Comparison of ENCODE assay signal across 18 cellular contexts in the genomic region with DNA sequence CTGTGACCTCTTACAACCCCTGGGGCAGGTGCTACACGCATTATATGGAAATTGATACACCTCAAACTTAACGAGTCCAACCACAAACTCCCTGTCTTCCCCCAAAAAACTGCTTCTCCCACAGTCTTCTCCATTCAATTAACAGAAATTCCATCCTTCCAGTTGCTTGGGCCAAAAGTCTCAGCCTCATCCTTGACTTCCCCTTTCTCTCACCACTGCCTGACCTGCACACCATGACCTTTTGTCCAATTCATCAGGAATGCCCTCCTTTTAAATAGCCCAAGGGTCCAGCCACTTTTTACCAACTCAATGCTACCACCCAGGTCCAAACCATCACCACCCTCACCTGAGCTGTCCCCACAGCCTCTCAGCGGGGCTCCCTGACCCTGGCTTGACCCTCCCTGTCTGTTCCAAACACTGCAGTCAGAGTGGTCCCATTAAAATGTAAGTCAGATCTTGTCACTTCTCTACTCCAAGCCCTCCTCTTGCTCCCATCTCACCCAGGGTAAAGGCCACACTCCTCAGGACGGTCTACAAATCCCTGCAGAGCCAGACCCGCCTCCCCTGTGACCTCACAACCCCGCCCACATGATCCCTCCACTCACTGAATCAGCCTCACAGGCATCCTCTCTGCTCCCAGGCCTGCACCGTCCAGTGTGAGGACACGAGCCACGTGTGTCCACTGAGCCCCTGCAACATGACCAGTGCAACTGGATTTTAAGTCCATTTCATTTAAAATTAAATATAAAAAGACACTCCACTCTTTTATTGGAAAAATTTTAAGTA. TPM values are rescaled to one million over a fixed set of nuclear protein-coding genes. Genes with fewer than 3 reads are reported as not detected.
A peak's percentile ranks its signal among the peaks of the same experiment; 100 is the strongest.
DNase-seq lines count a peak whose midpoint lies in the region; ATAC-seq and TF ChIP-seq lines count a peak whose summit lies in the region.
"Had no signal": no experiment of that assay in that cellular context is flagged by ENCODE, and none has a peak within 500 bp of the region (broad histone marks: within the 10 kb centered on the region; RNA-seq: fewer than 3 reads in every experiment).

No MANE protein-coding gene starts in this region.

- H3K4me1 Mint-ChIP-seq in Caco-2 (ENCODE audit: low read depth, unreplicated experiment) (no peaks in the 10 kb centered on the region), GM23338 (peaks cover 18% of the 10 kb centered on the region), nephron progenitor cell (peaks cover 48% of the 10 kb centered on the region)
- H3K4me1 Mint-ChIP-seq in activated naive CD8-positive, alpha-beta T cell treated with anti-CD3 and anti-CD28 coated beads, Interleukin-2, amount 50 U/mL, for 24 hours = peaks cover 31% of the 10 kb centered on the region

- H3K4me3 ChIP-seq in Caco-2 (ENCODE audit: low read depth, low read length) (no peak overlapping the region), GM23338 (no peak overlapping the region)
- H3K4me3 ChIP-seq: left lung had no signal

- H3K9me3 Mint-ChIP-seq in Caco-2 (ENCODE audit: unreplicated experiment) (no peaks in the 10 kb centered on the region), GM23338 (no peaks in the 10 kb centered on the region), nephron progenitor cell (no peaks in the 10 kb centered on the region)
- no peaks in the 10 kb centered on the region for H3K9me3 Mint-ChIP-seq in activated naive CD8-positive, alpha-beta T cell treated with anti-CD3 and anti-CD28 coated beads, Interleukin-2, amount 50 U/mL, for 24 hours

- H3K4me1 ChIP-seq in Caco-2 = no peaks in the 10 kb centered on the region
- H3K4me1 ChIP-seq in GM23338 (ENCODE audit: insufficient read depth) = no peaks in the 10 kb centered on the region

- no peaks in the 10 kb centered on the region for H3K9me2 ChIP-seq in GM23338 (ENCODE audit: insufficient read depth)

- H3K9me3 ChIP-seq in Caco-2 = no peaks in the 10 kb centered on the region
- H3K9me3 ChIP-seq: left lung had no signal

- no peak overlapping the region for H3K27ac ChIP-seq in GM23338 (ENCODE audit: low read depth)
- H3K27ac ChIP-seq: left lung had no signal

- no peaks in the 10 kb centered on the region for H3K79me2 ChIP-seq in GM23338 (replicated peaks; ENCODE audit: insufficient read depth)

- ATAC-seq in GM23338 = peak; percentile 84
- ATAC-seq in activated naive CD8-positive, alpha-beta T cell treated with anti-CD3 and anti-CD28 coated beads, Interleukin-2, amount 50 U/mL, for 24 hours = no peak
- ATAC-seq in GM18909 (IDR thresholded peaks at IDR 0.05; ENCODE audit: poor library complexity, unreplicated experiment) = no peak
- no peak for ATAC-seq in HG02870 (IDR thresholded peaks at IDR 0.05; ENCODE audit: unreplicated experiment)
- ATAC-seq: left lung, right cardiac atrium had no signal

- BruUV-seq in Caco-2 (replicated peaks; lab: Mats Ljungman, UMichigan) = no TSS peak

- CTCF ChIA-PET in Caco-2 (lab: Charles Lee) = interaction anchor here (0.6 kb wide), 1 partner anchor 1969 kb away, joined by 3 read pairs; no protein-coding TSS in a partner anchor

- intact Hi-C loops in Caco-2 (cut with micrococcal nuclease; ENCODE audit: unreplicated experiment) = no loop called here

- H3K36me3 Mint-ChIP-seq in Caco-2 (ENCODE audit: insufficient read depth, unreplicated experiment) = no peaks in the 10 kb centered on the region
- no peaks in the 10 kb centered on the region for H3K36me3 Mint-ChIP-seq in GM23338 (ENCODE audit: low read depth)
- no peaks in the 10 kb centered on the region for H3K36me3 Mint-ChIP-seq in nephron progenitor cell (ENCODE audit: low read depth)
- no peaks in the 10 kb centered on the region for H3K36me3 Mint-ChIP-seq in activated naive CD8-positive, alpha-beta T cell treated with anti-CD3 and anti-CD28 coated beads, Interleukin-2, amount 50 U/mL, for 24 hours (ENCODE audit: low read depth)

- no peak overlapping the region for H3K4me2 ChIP-seq in GM23338

- POLR2A ChIA-PET in Caco-2 (lab: Charles Lee) = no interaction called here

- TF ChIP-seq CTCF in Caco-2 (IDR thresholded peaks at IDR 0.05; ENCODE audit: insufficient read depth in 1 of 2, low read depth in 1 of 2, low read length in 1 of 2, severe bottlenecking in 1 of 2, unreplicated experiment in 1 of 2) = no peak
- TF ChIP-seq CTCF in GM23338 (conservative IDR thresholded peaks at IDR 0.05; ENCODE audit: low read depth in 2 of 2) = no peak
- TF ChIP-seq CTCF in nephron progenitor cell (IDR thresholded peaks at IDR 0.05) = no peak

- no peaks in the 10 kb centered on the region for H3K36me3 ChIP-seq in Caco-2 (ENCODE audit: control insufficient read depth, insufficient read depth, low read length)
- H3K36me3 ChIP-seq in GM23338 (ENCODE audit: insufficient read depth) = no peaks in the 10 kb centered on the region
- H3K36me3 ChIP-seq: left lung had no signal

- H3K27me3 ChIP-seq in Caco-2 (replicated peaks; ENCODE audit: control insufficient read depth, insufficient read depth, low read length) (no peaks in the 10 kb centered on the region), GM23338 (ENCODE audit: insufficient read depth) (no peaks in the 10 kb centered on the region)
- H3K27me3 ChIP-seq: left lung had no signal

- no peaks in the 10 kb centered on the region for H3F3A ChIP-seq in GM23338 (replicated peaks; ENCODE audit: low read depth)

- H4K20me1 ChIP-seq in GM23338 (replicated peaks; ENCODE audit: insufficient read depth) = no peaks in the 10 kb centered on the region

- H3K27me3 Mint-ChIP-seq in Caco-2 (ENCODE audit: insufficient read depth, unreplicated experiment) (peaks cover 9% of the 10 kb centered on the region), GM23338 (ENCODE audit: insufficient read depth, low read depth, poor library complexity) (peaks cover 9% of the 10 kb centered on the region), nephron progenitor cell (ENCODE audit: low read depth, poor library complexity) (no peaks in the 10 kb centered on the region)
- H3K27me3 Mint-ChIP-seq in activated naive CD8-positive, alpha-beta T cell treated with anti-CD3 and anti-CD28 coated beads, Interleukin-2, amount 50 U/mL, for 24 hours = peaks cover 20% of the 10 kb centered on the region

- H2AFZ ChIP-seq in GM23338 = no peak overlapping the region

- no peak overlapping the region for H3K4me3 Mint-ChIP-seq in Caco-2 (ENCODE audit: unreplicated experiment)
- H3K4me3 Mint-ChIP-seq in GM23338 = no peak overlapping the region; the same call in 2 of the 3 replicates
- H3K4me3 Mint-ChIP-seq in nephron progenitor cell = no peak overlapping the region
- no peak overlapping the region for H3K4me3 Mint-ChIP-seq in activated naive CD8-positive, alpha-beta T cell treated with anti-CD3 and anti-CD28 coated beads, Interleukin-2, amount 50 U/mL, for 24 hours

- peak; percentile 34 to 55 for DNase-seq in Caco-2
- peak; percentile 51 for DNase-seq in GM23338 (ENCODE audit: low spot score)
- peak; percentile 27 for DNase-seq in amniotic epithelial cell (ENCODE audit: low read depth)
- DNase-seq in nephron progenitor cell = peak; percentile 66
- DNase-seq in activated naive CD8-positive, alpha-beta T cell treated with anti-CD3 and anti-CD28 coated beads, Interleukin-2, amount 50 U/mL, for 24 hours = no peak
- DNase-seq: activated CD4-positive, alpha-beta T cell treated with anti-CD3 and anti-CD28 coated beads for 48 hours; activated naive CD4-positive, alpha-beta T cell; AML-193; aorta; left lung; NCI-H1436 treated with DMSO at 0.1 percent for 48 hours; NCI-H446; right cardiac atrium; Right ventricle myocardium superior; stimulated activated CD4-positive, alpha-beta T cell treated with anti-CD3 and anti-CD28 coated beads, Interleukin-1b, Interleukin-23, amount 100 ng/mL, for 48 hours; T-helper 2 cell had no signal

- H3K27ac Mint-ChIP-seq in Caco-2 (ENCODE audit: unreplicated experiment) (no peak overlapping the region), GM23338 (peak overlapping the region; percentile 19), nephron progenitor cell (peak overlapping the region; percentile 94)
- H3K27ac Mint-ChIP-seq in activated naive CD8-positive, alpha-beta T cell treated with anti-CD3 and anti-CD28 coated beads, Interleukin-2, amount 50 U/mL, for 24 hours = no peak overlapping the region

TF ChIP-seq in GM23338, 12 proteins besides CTCF, POLR2A, EP300 and RAD21 (continues in another document):
- TF ChIP-seq ZNF114 (CRISPR knock-in tag; IDR thresholded peaks at IDR 0.05) = no peak

RNA-seq across cellular contexts. Expression of a gene that starts 18.5 kb away (rescaled TPM):
- total RNA-seq in Caco-2 (2022) = 0.05 TPM in 1 of 2 replicates, not detected in the other
- total RNA-seq in GM23338 (2014; rRNA removed; shearing (Covaris generic)) = 1.9 and 4.0 TPM in 2 replicates
- 3.0 and 3.1 TPM in 2 replicates for polyA plus RNA-seq in GM23338 (2016; fragmentation: Nextera tagmentation; extraction: Ambion mirVana)

Comparison
In these comparisons a context has a peak if more than half of its experiments do, and no peak if none do; other contexts are left out.
1. H3K27ac Mint-ChIP-seq: peak in GM23338 (single experiment) and nephron progenitor cell (single experiment); none in Caco-2 (single experiment) and activated naive CD8-positive, alpha-beta T cell treated with anti-CD3 and anti-CD28 coated beads, Interleukin-2, amount 50 U/mL, for 24 hours (single experiment).